Comparison of ENCODE assay signal across 8 cellular contexts in the genomic region with DNA sequence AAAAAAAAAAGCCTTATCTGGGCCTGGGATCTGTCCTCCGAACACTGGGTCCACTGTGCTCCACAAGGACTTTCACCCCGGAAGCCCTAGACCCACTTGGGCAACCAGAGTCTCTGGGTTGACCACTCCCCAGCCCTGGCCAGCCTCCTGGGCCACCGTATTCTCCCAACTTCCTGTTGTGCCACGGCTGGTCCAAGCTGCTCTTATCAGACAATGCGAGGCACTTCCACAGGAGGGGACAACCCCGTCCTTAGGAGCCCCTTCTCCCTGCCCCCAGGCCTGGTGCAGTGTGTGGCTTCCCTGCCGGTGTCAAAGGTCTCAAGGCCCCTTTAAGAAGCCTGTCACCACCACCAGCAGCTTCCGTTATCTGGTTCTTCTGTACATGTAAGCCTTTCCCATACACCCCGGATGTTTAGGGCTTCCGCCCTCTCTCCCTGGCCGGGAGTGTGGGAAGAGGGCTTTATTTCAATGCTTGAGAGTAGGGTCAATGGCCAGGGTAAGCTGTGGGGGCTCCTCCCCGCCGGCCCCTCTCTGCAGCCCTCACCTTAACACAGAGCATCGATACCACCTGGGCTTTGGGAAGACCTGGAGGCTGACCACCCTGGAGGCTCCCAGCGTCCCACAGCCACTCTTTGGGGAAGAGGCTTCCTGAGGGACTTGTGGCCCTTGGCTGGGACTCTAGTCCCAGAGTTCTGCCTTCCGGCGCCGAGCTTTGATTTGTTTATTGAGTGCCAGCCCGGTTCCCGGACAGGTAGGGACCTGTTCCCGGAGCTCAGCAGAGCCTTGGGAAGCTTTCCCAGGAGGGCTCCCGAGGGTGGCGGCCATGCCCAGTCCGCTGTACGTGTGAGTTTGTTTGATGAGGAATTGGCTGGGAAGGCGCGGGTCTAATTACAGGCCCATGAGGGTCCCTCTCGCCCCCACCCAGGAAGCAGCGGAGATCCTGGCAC.
A peak's percentile ranks its signal among the peaks of the same experiment; 100 is the strongest.
DNase-seq lines count a peak whose midpoint lies in the region; ATAC-seq and TF ChIP-seq lines count a peak whose summit lies in the region.

No MANE protein-coding gene starts in this region.

- H3K27me3 ChIP-seq in body of pancreas, result no peaks in the 10 kb centered on the region

- peak overlapping the region; percentile 23 to 89 (median 86) for H3K27ac ChIP-seq in body of pancreas

- peaks cover 79% of the 10 kb centered on the region for H3K4me1 ChIP-seq in body of pancreas

- peak overlapping the region; percentile 92 to 99 (median 99) for H3K27ac Mint-ChIP-seq in naive thymus-derived CD8-positive, alpha-beta T cell

- no peaks in the 10 kb centered on the region for H3K9me3 ChIP-seq in body of pancreas

- peak overlapping the region; percentile 91 to 98 (median 96) for H3K4me3 Mint-ChIP-seq in naive thymus-derived CD8-positive, alpha-beta T cell

- DNase-seq in CMK (ENCODE audit: low read depth), result peak; percentile 77
- DNase-seq in NCI-H1105 treated with DMSO at 0.1 percent for 48 hours (lab: John Stamatoyannopoulos, UW), result peak; percentile 59
- DNase-seq in body of pancreas, result peak; percentile 45 to 73 (median 66)
- peak in 7 of 10 donors; percentile 28 to 83 (median 58) for DNase-seq in naive thymus-derived CD8-positive, alpha-beta T cell

- intact Hi-C loops in body of pancreas (cut with DNase I), result no loop called here

- no peaks in the 10 kb centered on the region for H3K36me3 ChIP-seq in body of pancreas (replicated peaks in 1 of 2; ENCODE audit: insufficient read depth in 1 of 2, low read depth in 2 of 2)

- POLR2A ChIA-PET in naive thymus-derived CD8-positive, alpha-beta T cell (lab: Charles Lee), result interaction anchor here (0.6 to 74.5 kb wide), 14 partner anchors 8 to 505 kb away, joined by 3 to 5369 read pairs (median 8); a partner anchor contains a TSS

- peak in 1 of 3 donors; percentile 20 for TF ChIP-seq POLR2A in body of pancreas (IDR thresholded peaks at IDR 0.05)

- 57 to 72% methylated on average over 19 to 29 of the region's 29 CpGs for WGBS in body of pancreas, 2 donors

- H3K36me3 Mint-ChIP-seq in naive thymus-derived CD8-positive, alpha-beta T cell, result peaks cover 12 to 31% (median 21%) of the 10 kb centered on the region in 3 donors

- no peak overlapping the region for H3K4me3 ChIP-seq in body of pancreas

- no peaks in the 10 kb centered on the region for H3K27me3 Mint-ChIP-seq in naive thymus-derived CD8-positive, alpha-beta T cell

- no peaks in the 10 kb centered on the region for H3K9me3 Mint-ChIP-seq in naive thymus-derived CD8-positive, alpha-beta T cell

- TF ChIP-seq CTCF in body of pancreas (IDR thresholded peaks at IDR 0.05), result no peak

- peak; percentile 28 for ATAC-seq in body of pancreas
- ATAC-seq in naive thymus-derived CD8-positive, alpha-beta T cell, result peak; percentile 39 to 61
- no peak for ATAC-seq in HG03521 (IDR thresholded peaks at IDR 0.05; ENCODE audit: unreplicated experiment)
- no peak for ATAC-seq in HG02970 (IDR thresholded peaks at IDR 0.05; ENCODE audit: low FRiP score, unreplicated experiment)
- no peak for ATAC-seq in HG02763 (IDR thresholded peaks at IDR 0.05; ENCODE audit: unreplicated experiment)
- no peak for ATAC-seq in HG02884 (IDR thresholded peaks at IDR 0.05; ENCODE audit: unreplicated experiment)

- peaks cover 33 to 72% (median 51%) of the 10 kb centered on the region in 4 donors for H3K4me1 Mint-ChIP-seq in naive thymus-derived CD8-positive, alpha-beta T cell

Comparison
In these comparisons a context has a peak if more than half of its experiments do, and no peak if none do; other contexts are left out.
1. ATAC-seq: peak in body of pancreas (single experiment) and naive thymus-derived CD8-positive, alpha-beta T cell (2 of 2); none in HG03521 (single experiment), HG02970 (single experiment), HG02763 (single experiment) and HG02884 (single experiment).
2. Peak in every context shown above with its lines, with median percentiles within 50 percentile points of each other: DNase-seq.